Comparison of ENCODE assay signal across 8 cellular contexts in genomic region chrX:38561126-38561868, GRCh38. TPM values are rescaled to one million over a fixed set of nuclear protein-coding genes. Genes with fewer than 3 reads are reported as not detected.
A peak's percentile ranks its signal among the peaks of the same experiment; 100 is the strongest.
DNase-seq lines count a peak whose midpoint lies in the region; ATAC-seq and TF ChIP-seq lines count a peak whose summit lies in the region.

TSPAN7 (plus strand) TSS chrX:38561542; CDS start chrX:38561547, 5 bp downstream.

- ATAC-seq in HG02642 (IDR thresholded peaks at IDR 0.05; ENCODE audit: poor library complexity, unreplicated experiment) (peak; percentile 92), WTC11 (peak; percentile 72)

- peaks cover 9% of the 10 kb centered on the region; the same call in 1 of the 2 replicates for H3K4me1 Mint-ChIP-seq in WTC11

- peaks cover 21% of the 10 kb centered on the region for H3K27me3 Mint-ChIP-seq in WTC11 (ENCODE audit: low read depth)

- H3K27me3 ChIP-seq in breast epithelium, result peaks cover 0 to 51% of the 10 kb centered on the region in 2 donors
- no peaks in the 10 kb centered on the region for H3K27me3 ChIP-seq in skeletal muscle tissue (ENCODE audit: control insufficient read depth in 3 of 3, insufficient read depth in 3 of 3, low read length in 3 of 3)

- H3K27ac ChIP-seq in breast epithelium (peak within 1 kb of the TSS; percentile 56 to 72), skeletal muscle tissue (ENCODE audit: low read depth, low read length) (peak within 1 kb of the TSS; percentile 75)

- H3K4me3 ChIP-seq in breast epithelium (peak within 1 kb of the TSS; percentile 47 to 69 (median 51)), skeletal muscle tissue (ENCODE audit: low read length in 3 of 3) (peak within 1 kb of the TSS; percentile 73 to 84 (median 78))

- H3K36me3 Mint-ChIP-seq in WTC11, result no peaks in the 10 kb centered on the region

- CTCF ChIA-PET in WTC11 (lab: Charles Lee), result interaction anchor here (1.0 kb wide), 1 partner anchor 9 kb away, joined by 3 read pairs; no protein-coding TSS in a partner anchor

- peak within 1 kb of the TSS; percentile 68 to 82 (median 75) for H3K9ac ChIP-seq in skeletal muscle tissue (ENCODE audit: low read depth in 1 of 3, low read length in 3 of 3)

- DNase-seq in EH (ENCODE audit: low read depth) (peak; percentile 57), NCI-H2029 treated with DMSO at 0.1 percent for 48 hours (lab: John Stamatoyannopoulos, UW) (peak; percentile 17), WTC11 (ENCODE audit: low spot score) (peak; percentile 71), breast epithelium (ENCODE audit: low spot score in 2 of 2) (peak; percentile 53 to 63), iPS-NIHi7 (ENCODE audit: extremely low spot score) (peak; percentile 87)
- DNase-seq in NK-92 treated with Interleukin-12 subunit alpha and Interleukin-12 subunit beta, amount 100 ng/mL, for 24 hours (lab: John Stamatoyannopoulos, UW), result no peak

- no peak for TF ChIP-seq POLR2A in breast epithelium (IDR thresholded peaks at IDR 0.05)

- intact Hi-C loops in breast epithelium (cut with DNase I; ENCODE audit: low total_unique reads), result loop anchor here (5.0 kb wide), 1 partner anchor 1686 kb away; no protein-coding TSS in a partner anchor

- TF ChIP-seq CTCF in WTC11 (IDR thresholded peaks at IDR 0.05) (no peak), breast epithelium (IDR thresholded peaks at IDR 0.05) (no peak)

- H3K9me3 Mint-ChIP-seq in WTC11, result no peaks in the 10 kb centered on the region

- H3K4me1 ChIP-seq in breast epithelium (no peaks in the 10 kb centered on the region), skeletal muscle tissue (ENCODE audit: control insufficient read depth in 3 of 3, insufficient read depth in 3 of 3, low read length in 3 of 3) (peaks cover 2 to 7% (median 5%) of the 10 kb centered on the region in 3 donors)

- H3K9me3 ChIP-seq in breast epithelium (no peaks in the 10 kb centered on the region), skeletal muscle tissue (ENCODE audit: control insufficient read depth in 3 of 3, low read length in 3 of 3) (no peaks in the 10 kb centered on the region)

- H3K4me3 Mint-ChIP-seq in WTC11, result peak within 1 kb of the TSS; percentile 87

- H3K27ac Mint-ChIP-seq in WTC11, result no peak within 1 kb of the TSS

- H3K36me3 ChIP-seq in breast epithelium (no peaks in the 10 kb centered on the region), skeletal muscle tissue (ENCODE audit: control insufficient read depth in 3 of 3, insufficient read depth in 3 of 3, low read length in 3 of 3) (no peaks in the 10 kb centered on the region)

- POLR2A ChIA-PET in WTC11 (lab: Charles Lee), result no interaction called here

TF ChIP-seq in WTC11, 78 proteins besides CTCF, POLR2A, EP300 and RAD21:
- no peak for TF ChIP-seq TEAD4 (CRISPR knock-in tag; IDR thresholded peaks at IDR 0.05)
- no peak for TF ChIP-seq TP53 (CRISPR knock-in tag; IDR thresholded peaks at IDR 0.05)
- TF ChIP-seq SMAD4 (CRISPR knock-in tag; IDR thresholded peaks at IDR 0.05), result no peak
- TF ChIP-seq GRHL2 (CRISPR knock-in tag; IDR thresholded peaks at IDR 0.05; ENCODE audit: insufficient replicate concordance, severe bottlenecking), result no peak
- no peak for TF ChIP-seq FOXJ3 (CRISPR knock-in tag; IDR thresholded peaks at IDR 0.05; ENCODE audit: borderline replicate concordance)
- no peak for TF ChIP-seq ZNF396 (CRISPR knock-in tag; IDR thresholded peaks at IDR 0.05; ENCODE audit: borderline replicate concordance)
- peak; percentile 32; the same call in 1 of the 2 replicates for TF ChIP-seq MAX (CRISPR knock-in tag; IDR thresholded peaks at IDR 0.05)
- no peak for TF ChIP-seq TEAD1 (CRISPR knock-in tag; IDR thresholded peaks at IDR 0.05)
- TF ChIP-seq HMGA2 (CRISPR knock-in tag; IDR thresholded peaks at IDR 0.05), result no peak
TF ChIP-seq in WTC11: peak in this region for 1.

RNA-seq across cellular contexts. Expression of gene TSPAN7, which starts in this region (rescaled TPM):
- total RNA-seq in WTC11 (2021), result 10.8 to 15.7 TPM (median 14.9 TPM) in 3 replicates
- 10 to 100 TPM; 15.5 to 26.9 (median 25.9) TPM for total RNA-seq in breast epithelium
- total RNA-seq in skeletal muscle tissue, result 25.6 TPM
